In genomic region chr1:26921462-26922200, GRCh38 we compare ENCODE assay signal across 8 cellular contexts.
DNase-seq lines count a peak whose midpoint lies in the region; ATAC-seq and TF ChIP-seq lines count a peak whose summit lies in the region.

TSS of gene NUDC (plus strand) at chr1:26921743. CDS start at chr1:26921849, 106 bp downstream.

- DNase-seq in AG09319 (ENCODE audit: extremely low read depth, low read depth) (peak; percentile 91), NCI-H446 treated with DMSO at 0.1 percent for 48 hours (lab: John Stamatoyannopoulos, UW) (peak; percentile 92), cerebellar cortex (ENCODE audit: low spot score) (peak; percentile 98), iris pigment epithelial cell (ENCODE audit: low read depth) (peak; percentile 98)
- peak; percentile 91 to 93 for DNase-seq in stimulated activated CD4-positive, alpha-beta T cell treated with anti-CD3 and anti-CD28 coated beads, Interleukin-12 subunit alpha, Interleukin-12 subunit beta, amount 100 ng/mL, for 24 hours (ENCODE audit: low read depth in 2 of 2)

- ATAC-seq in GM19035 (IDR thresholded peaks at IDR 0.05; ENCODE audit: unreplicated experiment), result peak; percentile 97
- ATAC-seq in HG03354 (IDR thresholded peaks at IDR 0.05; ENCODE audit: poor library complexity, severe bottlenecking, unreplicated experiment), result peak; percentile 97
- ATAC-seq in activated CD4-positive, CD25-positive, alpha-beta regulatory T cell treated with anti-CD3 and anti-CD28 coated beads, Interleukin-2, amount 50 U/mL, for 24 hours, result peak; percentile 93 to 95

- no peak for TF ChIP-seq CTCF in AG09319 (IDR thresholded peaks at IDR 0.05; ENCODE audit: low read depth, low read length)

Comparison
In these comparisons a context has a peak if more than half of its experiments do, and no peak if none do; other contexts are left out.
1. Peak in every context shown above with its lines: DNase-seq and ATAC-seq.